ENCODE assay signal across 1 cellular context in genomic region chr1:209667701-209668100, GRCh38.
TF ChIP-seq lines count a peak whose summit lies in the region.

No MANE protein-coding gene starts in this region.

TF ChIP-seq in endothelial cell of umbilical vein, 7 proteins besides CTCF, POLR2A, EP300 and RAD21:
- TF ChIP-seq FOS (IDR thresholded peaks at IDR 0.05; ENCODE audit: borderline replicate concordance, insufficient read depth, low read length), result peak; percentile 38
- TF ChIP-seq, protein P1, sequence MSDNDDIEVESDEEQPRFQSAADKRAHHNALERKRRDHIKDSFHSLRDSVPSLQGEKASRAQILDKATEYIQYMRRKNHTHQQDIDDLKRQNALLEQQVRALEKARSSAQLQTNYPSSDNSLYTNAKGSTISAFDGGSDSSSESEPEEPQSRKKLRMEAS (IDR thresholded peaks at IDR 0.05; ENCODE audit: insufficient read depth, insufficient read length), result no peak
